In genomic region chr7:69932034-69932628, GRCh38 we compare ENCODE assay signal across 7 cellular contexts.
DNase-seq lines count a peak whose midpoint lies in the region; TF ChIP-seq lines count a peak whose summit lies in the region.

No MANE protein-coding gene starts in this region.

- H2BK5ac ChIP-seq in mesendoderm (ENCODE audit: low read length) = no peak overlapping the region

- no peak overlapping the region for H3K4me2 ChIP-seq in mesendoderm (ENCODE audit: low read length)

- H3K18ac ChIP-seq in mesendoderm (ENCODE audit: low read length) = no peak overlapping the region

- no CpG with 5 or more reads among the region's 2 CpGs for WGBS in mesendoderm (ENCODE audit: extremely low coverage, insufficient coverage, low lambda C conversion rate)

- no peak overlapping the region for H3K4me3 ChIP-seq in mesendoderm (ENCODE audit: low read length)

- no peaks in the 10 kb centered on the region for H3K27me3 ChIP-seq in mesendoderm (ENCODE audit: insufficient read depth, low read length, poor library complexity)

- no peaks in the 10 kb centered on the region for H3K36me3 ChIP-seq in mesendoderm (ENCODE audit: control insufficient read depth, insufficient read depth, low read length)

- H3K79me1 ChIP-seq in mesendoderm (ENCODE audit: low read length) = no peaks in the 10 kb centered on the region

- no peak overlapping the region for H2BK15ac ChIP-seq in mesendoderm (replicated peaks; ENCODE audit: low read depth)

- no peak overlapping the region for H3K4ac ChIP-seq in mesendoderm (ENCODE audit: low read depth, low read length)

- peaks cover 2% of the 10 kb centered on the region for H3K4me1 ChIP-seq in mesendoderm (ENCODE audit: control insufficient read depth, low read depth, low read length)

- H3K79me2 ChIP-seq in mesendoderm (ENCODE audit: control insufficient read depth, insufficient read depth, low read length) = no peaks in the 10 kb centered on the region

- H3K56ac ChIP-seq in mesendoderm (ENCODE audit: low read length) = no peak overlapping the region

- H2BK120ac ChIP-seq in mesendoderm (ENCODE audit: low read depth, low read length) = no peak overlapping the region

- no peak overlapping the region for H2AK5ac ChIP-seq in mesendoderm (ENCODE audit: low read length)

- H4K8ac ChIP-seq in mesendoderm (ENCODE audit: low read depth, low read length) = no peak overlapping the region

- H3K9ac ChIP-seq in mesendoderm (ENCODE audit: low read length) = no peak overlapping the region

- no peak overlapping the region for H4K5ac ChIP-seq in mesendoderm (ENCODE audit: low read length)

- H3K27ac ChIP-seq in mesendoderm (ENCODE audit: low read depth, low read length) = no peak overlapping the region

- TF ChIP-seq CTCF in GM12874 (IDR thresholded peaks at IDR 0.05; ENCODE audit: insufficient read depth, low read depth, low read length) = peak; percentile 65

- DNase-seq in NCI-H2171 (lab: John Stamatoyannopoulos, UW) (peak; percentile 63), cerebellum (ENCODE audit: low spot score) (peak; percentile 44), mesendoderm (peak; percentile 47), mucosa of gallbladder (ENCODE audit: low spot score) (no peak), GM19240 (ENCODE audit: insufficient read length, low spot score) (no peak), AG08396 (ENCODE audit: low spot score) (no peak)

- H3K23ac ChIP-seq in mesendoderm (ENCODE audit: low read length) = no peak overlapping the region

Comparison
In these comparisons a context has a peak if more than half of its experiments do, and no peak if none do; other contexts are left out.
1. DNase-seq: peak in NCI-H2171 (single experiment), cerebellum (single experiment) and mesendoderm (single experiment); none in mucosa of gallbladder (single experiment), GM19240 (single experiment) and AG08396 (single experiment).